Comparison of ENCODE assay signal across 8 cellular contexts in the genomic region with DNA sequence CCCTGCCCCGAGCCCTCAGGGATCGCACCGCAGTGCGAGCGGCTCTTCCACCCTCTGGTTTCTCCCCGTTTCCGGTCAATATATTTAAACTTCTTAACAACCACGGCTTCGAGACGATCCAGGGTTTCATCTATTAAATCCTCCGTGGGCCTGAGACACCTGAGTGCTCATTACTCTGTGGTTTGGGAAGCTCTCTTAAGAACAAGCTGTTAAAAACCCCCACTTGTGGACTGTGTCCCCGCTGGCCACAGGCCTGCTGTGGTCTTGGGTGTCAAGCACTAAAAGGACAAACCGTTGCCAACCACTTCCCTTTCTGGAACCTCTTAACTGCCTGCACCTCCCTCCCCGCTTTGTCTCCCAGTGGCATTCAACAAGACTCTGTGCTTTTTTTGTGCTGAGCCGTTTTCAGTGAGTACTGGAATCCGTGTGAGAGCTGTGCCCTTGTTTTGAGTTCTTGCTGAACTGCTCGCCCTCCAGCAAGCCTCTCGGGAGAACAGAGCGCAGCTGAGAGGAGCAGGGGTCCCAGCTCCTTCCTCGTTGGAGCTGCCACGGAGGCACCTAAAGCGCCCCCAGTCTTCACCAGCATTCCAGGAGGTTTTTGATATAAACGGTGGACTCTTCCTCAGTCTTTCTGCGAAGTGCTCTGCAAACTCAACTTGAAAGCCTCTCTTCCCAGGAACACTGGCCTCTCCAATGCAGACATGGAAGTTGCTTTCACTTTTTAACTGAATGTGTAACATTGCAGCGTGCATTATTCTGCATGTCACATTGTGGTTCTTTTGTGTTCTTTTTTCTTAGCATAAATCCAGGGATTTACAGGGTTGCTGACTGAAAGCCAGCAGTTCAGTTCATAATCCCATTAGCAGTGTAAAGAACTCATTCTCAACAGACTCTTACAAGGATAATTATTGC. TPM values are rescaled to one million over a fixed set of nuclear protein-coding genes. Genes with fewer than 3 reads are reported as not detected.
DNase-seq lines count a peak whose midpoint lies in the region; ATAC-seq and TF ChIP-seq lines count a peak whose summit lies in the region.

No MANE protein-coding gene starts in this region.

- no peaks in the 10 kb centered on the region for H3K9me3 Mint-ChIP-seq in stimulated activated effector memory CD8-positive, alpha-beta T cell treated with anti-CD3 and anti-CD28 coated beads, Interleukin-12 subunit alpha, Interleukin-12 subunit beta, amount 100 ng/mL, for 72 hours

- peak; percentile 28 for DNase-seq in NK-92 treated with Interleukin-12 subunit alpha and Interleukin-12 subunit beta, amount 100 ng/mL, for 24 hours (lab: John Stamatoyannopoulos, UW)
- no peak for DNase-seq in NK-92 (lab: John Stamatoyannopoulos, UW; ENCODE audit: unreplicated experiment)
- DNase-seq in SK-N-DZ (ENCODE audit: low spot score): peak; percentile 11
- DNase-seq in dorsolateral prefrontal cortex: peak in 4 of 10 donors; percentile 44 to 52 (median 45)
- DNase-seq in stimulated activated effector memory CD8-positive, alpha-beta T cell treated with anti-CD3 and anti-CD28 coated beads, Interleukin-12 subunit alpha, Interleukin-12 subunit beta, amount 100 ng/mL, for 72 hours (ENCODE audit: low spot score in 2 of 2): peak in 1 of 2 donors; percentile 50
- DNase-seq in NCI-H1436 (lab: John Stamatoyannopoulos, UW): no peak

- TF ChIP-seq CTCF in dorsolateral prefrontal cortex (IDR thresholded peaks at IDR 0.05 in 54 of 56, conservative IDR thresholded peaks at IDR 0.05 in 2 of 56; ENCODE audit: low read depth in 1 of 56, partially characterized antibody in 56 of 56): peak in 1 of 56 donors; percentile 12

- peak; percentile 57 for ATAC-seq in HG02938 (IDR thresholded peaks at IDR 0.05; ENCODE audit: unreplicated experiment)
- peak; percentile 47 for ATAC-seq in stimulated activated effector memory CD8-positive, alpha-beta T cell treated with anti-CD3 and anti-CD28 coated beads, Interleukin-12 subunit alpha, Interleukin-12 subunit beta, amount 100 ng/mL, for 72 hours

- H3K27me3 ChIP-seq in dorsolateral prefrontal cortex: peaks cover 0 to 22% (median 4%) of the 10 kb centered on the region in 45 donors
- H3K27me3 ChIP-seq in layer of hippocampus (ENCODE audit: control insufficient read depth, insufficient read depth, low read length): no peaks in the 10 kb centered on the region

- H3K27ac Mint-ChIP-seq in stimulated activated effector memory CD8-positive, alpha-beta T cell treated with anti-CD3 and anti-CD28 coated beads, Interleukin-12 subunit alpha, Interleukin-12 subunit beta, amount 100 ng/mL, for 72 hours: no peak overlapping the region

- no peaks in the 10 kb centered on the region for H3K36me3 Mint-ChIP-seq in stimulated activated effector memory CD8-positive, alpha-beta T cell treated with anti-CD3 and anti-CD28 coated beads, Interleukin-12 subunit alpha, Interleukin-12 subunit beta, amount 100 ng/mL, for 72 hours

- H3K27ac ChIP-seq in dorsolateral prefrontal cortex (peak overlapping the region in 56 of 59 donors; percentile 20 to 93 (median 80)), layer of hippocampus (ENCODE audit: low read depth, low read length) (peak overlapping the region; percentile 84)

- H3K4me3 ChIP-seq in dorsolateral prefrontal cortex: peak overlapping the region; percentile 37 to 78 (median 63)

- peaks cover 22% of the 10 kb centered on the region for H3K4me1 Mint-ChIP-seq in stimulated activated effector memory CD8-positive, alpha-beta T cell treated with anti-CD3 and anti-CD28 coated beads, Interleukin-12 subunit alpha, Interleukin-12 subunit beta, amount 100 ng/mL, for 72 hours

- peak overlapping the region; percentile 82 for H3K4me3 Mint-ChIP-seq in stimulated activated effector memory CD8-positive, alpha-beta T cell treated with anti-CD3 and anti-CD28 coated beads, Interleukin-12 subunit alpha, Interleukin-12 subunit beta, amount 100 ng/mL, for 72 hours

- intact Hi-C loops in dorsolateral prefrontal cortex (cut with DNase I): loop anchor here in 1 of 2 donors (5.0 kb wide), 1 partner anchor 69 kb away; no protein-coding TSS in a partner anchor

RNA-seq across cellular contexts. Expression of gene IGFBP7, which starts 0.7 kb away (rescaled TPM):
- polyA plus RNA-seq in SK-N-DZ (2014; cell fraction: cytosol; rRNA removed): not detected in 2 replicates
- polyA plus RNA-seq in SK-N-DZ (2014; cell fraction: nucleus; rRNA removed): not detected in 2 replicates
- total RNA-seq in dorsolateral prefrontal cortex: 100 to 1,000 TPM in 81 of 120 experiments, 10 to 100 TPM in 39; 55.7 to 267 (median 113) TPM

Comparison
In these comparisons a context has a peak if more than half of its experiments do, and no peak if none do; other contexts are left out.
1. DNase-seq: peak in NK-92 treated with Interleukin-12 subunit alpha and Interleukin-12 subunit beta, amount 100 ng/mL, for 24 hours (single experiment) and SK-N-DZ (single experiment); none in NK-92 (single experiment) and NCI-H1436 (single experiment).